ENCODE assay signal across 8 cellular contexts in the genomic region with DNA sequence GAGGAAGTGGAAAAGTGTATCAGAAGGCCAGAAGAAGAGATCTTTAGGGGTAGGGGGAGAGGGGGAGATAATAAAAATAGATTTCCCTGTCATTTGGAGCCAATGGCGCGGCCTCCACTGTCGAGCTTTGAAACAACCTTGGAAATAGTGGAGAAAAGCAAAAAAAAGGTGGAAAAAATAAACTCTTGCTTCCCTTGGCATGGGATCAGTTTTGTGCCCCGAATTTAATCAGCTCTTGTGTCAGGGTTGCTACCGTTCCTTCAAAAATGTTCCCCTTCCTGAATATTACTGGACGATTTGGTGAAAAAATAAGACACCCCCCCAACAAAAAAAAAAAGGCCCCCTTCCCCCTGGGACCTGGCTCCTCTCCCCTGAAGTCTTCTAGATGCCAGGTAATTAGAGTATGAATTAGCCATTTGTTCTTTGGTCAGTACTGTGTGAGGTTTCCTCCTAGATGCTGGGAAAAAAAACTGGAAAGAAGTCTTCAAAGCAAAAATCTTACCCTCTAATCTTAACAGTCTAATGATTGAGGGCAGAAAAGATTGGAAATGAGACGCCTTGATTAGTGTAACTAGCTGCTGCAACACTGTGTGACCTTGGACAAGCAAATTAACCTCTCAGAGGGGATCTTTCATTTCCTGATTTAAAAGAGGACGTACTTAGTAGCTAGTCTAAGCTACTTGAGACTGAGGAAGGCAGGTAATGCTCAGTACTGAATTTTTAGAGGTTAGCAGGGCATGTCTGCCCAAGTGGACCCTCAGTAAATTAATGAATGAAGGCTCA. TPM values are rescaled to one million over a fixed set of nuclear protein-coding genes. Genes with fewer than 3 reads are reported as not detected.
DNase-seq lines count a peak whose midpoint lies in the region; ATAC-seq and TF ChIP-seq lines count a peak whose summit lies in the region.

No MANE protein-coding gene starts in this region.

- peak overlapping the region; percentile 87 for H3K4me2 ChIP-seq in neural progenitor cell

- no peak overlapping the region for H2AFZ ChIP-seq in neural progenitor cell (replicated peaks)

- ATAC-seq in HG02885 (IDR thresholded peaks at IDR 0.05; ENCODE audit: poor library complexity, unreplicated experiment) (no peak), GM19463 (IDR thresholded peaks at IDR 0.05; ENCODE audit: unreplicated experiment) (no peak)

- peak overlapping the region; percentile 100 for H3K27ac Mint-ChIP-seq in T-helper 1 cell treated with Interleukin-12 subunit alpha and Interleukin-12 subunit beta and Interleukin-4 antibody, amounts not matched to agents 30 μg/mL and 1 μg/mL, for 36 hours
- peak overlapping the region; percentile 95 for H3K27ac Mint-ChIP-seq in neural progenitor cell

- WGBS in esophagus muscularis mucosa = 1% methylated on average over 8 of the region's 8 CpGs

- H3K79me2 ChIP-seq in neural progenitor cell (ENCODE audit: low read depth) = peaks cover 48% of the 10 kb centered on the region

- H3K36me3 ChIP-seq in MG63 = peaks cover 39% of the 10 kb centered on the region
- peaks cover 5 to 29% (median 24%) of the 10 kb centered on the region in 4 donors for H3K36me3 ChIP-seq in esophagus muscularis mucosa
- peaks cover 26% of the 10 kb centered on the region for H3K36me3 ChIP-seq in neural progenitor cell

- H3K36me3 Mint-ChIP-seq in T-helper 1 cell treated with Interleukin-12 subunit alpha and Interleukin-12 subunit beta and Interleukin-4 antibody, amounts not matched to agents 30 μg/mL and 1 μg/mL, for 36 hours (ENCODE audit: low read depth) = peaks cover 34% of the 10 kb centered on the region
- H3K36me3 Mint-ChIP-seq in neural progenitor cell = peaks cover 25% of the 10 kb centered on the region

- TF ChIP-seq EP300 in esophagus muscularis mucosa (IDR thresholded peaks at IDR 0.05) = no peak

- H3K27ac ChIP-seq in esophagus muscularis mucosa (replicated peaks in 1 of 4) (peak overlapping the region; percentile 94 to 100 (median 99)), neural progenitor cell (no peak overlapping the region)

- DNase-seq in NCI-H1092 treated with DMSO at 0.1 percent for 48 hours (lab: John Stamatoyannopoulos, UW) (peak; percentile 44), NCI-H1092 (lab: John Stamatoyannopoulos, UW) (no peak), MG63 (no peak), esophagus muscularis mucosa (ENCODE audit: extremely low spot score) (no peak), neural progenitor cell (ENCODE audit: low spot score) (peak; percentile 13)

- intact Hi-C loops in esophagus muscularis mucosa (cut with DNase I) = loop anchor here (2.0 to 5.0 kb wide), 2 partner anchors 30 to 139 kb away; a partner anchor contains a TSS

- H3K9ac ChIP-seq in neural progenitor cell = peak overlapping the region; percentile 88

- H4K20me1 ChIP-seq in neural progenitor cell (ENCODE audit: low read depth) = peaks cover 35% of the 10 kb centered on the region

- TF ChIP-seq CTCF in esophagus muscularis mucosa (IDR thresholded peaks at IDR 0.05) (no peak), neural progenitor cell (IDR thresholded peaks at IDR 0.05) (no peak)

- no peaks in the 10 kb centered on the region for H3K9me3 ChIP-seq in MG63
- no peaks in the 10 kb centered on the region for H3K9me3 ChIP-seq in esophagus muscularis mucosa
- no peaks in the 10 kb centered on the region for H3K9me3 ChIP-seq in neural progenitor cell (ENCODE audit: low read depth)

- H3K9me3 Mint-ChIP-seq in T-helper 1 cell treated with Interleukin-12 subunit alpha and Interleukin-12 subunit beta and Interleukin-4 antibody, amounts not matched to agents 30 μg/mL and 1 μg/mL, for 36 hours = no peaks in the 10 kb centered on the region
- no peaks in the 10 kb centered on the region for H3K9me3 Mint-ChIP-seq in neural progenitor cell

- H3K4me1 Mint-ChIP-seq in T-helper 1 cell treated with Interleukin-12 subunit alpha and Interleukin-12 subunit beta and Interleukin-4 antibody, amounts not matched to agents 30 μg/mL and 1 μg/mL, for 36 hours (ENCODE audit: low read depth) = peaks cover 34% of the 10 kb centered on the region
- H3K4me1 Mint-ChIP-seq in neural progenitor cell = peaks cover 29% of the 10 kb centered on the region

- no peaks in the 10 kb centered on the region for H3K27me3 ChIP-seq in MG63
- no peaks in the 10 kb centered on the region for H3K27me3 ChIP-seq in esophagus muscularis mucosa
- no peaks in the 10 kb centered on the region for H3K27me3 ChIP-seq in neural progenitor cell

- H3K4me3 Mint-ChIP-seq in T-helper 1 cell treated with Interleukin-12 subunit alpha and Interleukin-12 subunit beta and Interleukin-4 antibody, amounts not matched to agents 30 μg/mL and 1 μg/mL, for 36 hours = peak overlapping the region; percentile 98
- peak overlapping the region; percentile 95 for H3K4me3 Mint-ChIP-seq in neural progenitor cell

- H3K27me3 Mint-ChIP-seq in T-helper 1 cell treated with Interleukin-12 subunit alpha and Interleukin-12 subunit beta and Interleukin-4 antibody, amounts not matched to agents 30 μg/mL and 1 μg/mL, for 36 hours (ENCODE audit: low read depth) = no peaks in the 10 kb centered on the region
- peaks cover 8% of the 10 kb centered on the region for H3K27me3 Mint-ChIP-seq in neural progenitor cell (ENCODE audit: insufficient read depth, low read depth)

- no peak for TF ChIP-seq POLR2A in esophagus muscularis mucosa (IDR thresholded peaks at IDR 0.05; ENCODE audit: low read depth)

- peak overlapping the region; percentile 62 for H3K4me3 ChIP-seq in MG63
- peak overlapping the region; percentile 83 to 91 (median 84) for H3K4me3 ChIP-seq in esophagus muscularis mucosa
- H3K4me3 ChIP-seq in neural progenitor cell = peak overlapping the region; percentile 79

- peaks cover 26% of the 10 kb centered on the region for H3F3A ChIP-seq in neural progenitor cell (ENCODE audit: low read depth)

- H3K4me1 ChIP-seq in esophagus muscularis mucosa (peaks cover 33 to 43% (median 39%) of the 10 kb centered on the region in 4 donors), neural progenitor cell (peaks cover 21% of the 10 kb centered on the region)

RNA-seq across cellular contexts. Expression of a gene that starts 0.9 kb away (rescaled TPM):
- total RNA-seq in MG63 (2014; rRNA removed; shearing (Covaris generic); ENCODE audit: low replicate concordance) = 273 and 328 TPM in 2 replicates
- total RNA-seq in esophagus muscularis mucosa (100 to 1,000 TPM; 143 to 272 (median 165) TPM), neural progenitor cell (ENCODE audit: low replicate concordance) (359 and 555 TPM in 2 replicates)

RNA-seq across cellular contexts. Expression of a gene that starts 28.9 kb away (rescaled TPM):
- 50.5 and 57.7 TPM in 2 replicates for total RNA-seq in MG63 (2014; rRNA removed; shearing (Covaris generic); ENCODE audit: low replicate concordance)
- total RNA-seq in esophagus muscularis mucosa = 10 to 100 TPM; 45.9 to 62.2 (median 48.0) TPM
- 45.1 and 54.7 TPM in 2 replicates for total RNA-seq in neural progenitor cell (ENCODE audit: low replicate concordance)

RNA-seq across cellular contexts. Expression of a gene that starts 43.7 kb away (rescaled TPM):
- total RNA-seq in MG63 (2014; rRNA removed; shearing (Covaris generic); ENCODE audit: low replicate concordance) = 143 and 318 TPM in 2 replicates
- total RNA-seq in esophagus muscularis mucosa (100 to 1,000 TPM; 159 to 360 (median 263) TPM), neural progenitor cell (ENCODE audit: low replicate concordance) (135 and 253 TPM in 2 replicates)

RNA-seq across cellular contexts. Expression of a gene that starts 43.8 kb away (rescaled TPM):
- 94.3 and 130 TPM in 2 replicates for total RNA-seq in MG63 (2014; rRNA removed; shearing (Covaris generic); ENCODE audit: low replicate concordance)
- total RNA-seq in esophagus muscularis mucosa (10 to 100 TPM; 25.3 to 63.3 (median 32.7) TPM), neural progenitor cell (ENCODE audit: low replicate concordance) (21.7 and 29.3 TPM in 2 replicates)

Comparison
In these comparisons a context has a peak if more than half of its experiments do, and no peak if none do; other contexts are left out.
1. DNase-seq: peak in NCI-H1092 treated with DMSO at 0.1 percent for 48 hours (single experiment) and neural progenitor cell (single experiment); none in NCI-H1092 (single experiment), MG63 (single experiment) and esophagus muscularis mucosa (single experiment).
2. Peak in every context shown above with its lines, with median percentiles within 50 percentile points of each other: H3K4me3 ChIP-seq.